ENCODE assay signal across 23 cellular contexts in the genomic region with DNA sequence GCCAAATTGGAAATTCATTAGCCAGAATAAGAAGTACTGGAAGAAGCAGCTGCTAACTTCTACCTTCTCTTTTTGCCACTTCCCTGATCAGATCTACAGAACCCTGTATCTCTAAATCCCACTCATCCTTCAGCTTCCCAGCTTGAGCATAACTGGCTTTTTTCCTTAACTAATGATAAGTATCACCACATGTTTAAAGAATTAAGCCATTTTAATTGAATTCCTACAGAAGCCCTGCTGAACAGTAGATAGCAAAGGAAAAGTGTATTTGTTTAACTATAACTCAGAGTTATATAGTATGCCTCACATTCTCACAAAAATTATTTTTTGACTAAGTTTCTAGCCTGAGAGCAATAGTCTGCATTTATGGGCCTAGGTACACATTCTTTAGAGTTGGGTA.
"Had no signal": no experiment of that assay in that cellular context is flagged by ENCODE, and none has a peak within 500 bp of the region (broad histone marks: within the 10 kb centered on the region; RNA-seq: fewer than 3 reads in every experiment).

No MANE protein-coding gene starts in this region.

- ATAC-seq: natural killer cell; psoas muscle; right cardiac atrium; right lobe of liver; stimulated activated memory B cell treated with anti-CD40 and anti-IgM and Interleukin-4, amounts not matched to agents 10 μg/mL and 1 μg/mL and 100 μg/mL, for 72 hours; stimulated activated naive CD8-positive, alpha-beta T cell treated with anti-CD3 and anti-CD28 coated beads, Interleukin-15, amount 100 ng/mL, for 72 hours; stimulated activated naive CD8-positive, alpha-beta T cell treated with anti-CD3 and anti-CD28 coated beads, Interleukin-15, Interleukin-2, amounts not matched to agents 100 U/mL and 50 U/mL, for 24 hours; upper lobe of right lung had no signal

- DNase-seq: natural killer cell; occipital lobe; ovary; posterior cingulate gyrus; psoas muscle; right cardiac atrium; right lobe of liver; sigmoid colon; small intestine; stimulated activated CD4-positive, alpha-beta T cell treated with anti-CD3 and anti-CD28 coated beads, Interleukin-1b, Interleukin-23, amount 100 ng/mL, for 48 hours; stimulated activated CD4-positive, alpha-beta T cell treated with anti-CD3 and anti-CD28 coated beads, Interleukin-4, amount 100 ng/mL, for 1 hour; stimulated activated CD4-positive, alpha-beta T cell treated with anti-CD3 and anti-CD28 coated beads, Interleukin-4, amount 100 ng/mL, for 4 hours; stimulated activated CD8-positive, alpha-beta memory T cell treated with anti-CD3 and anti-CD28 coated beads, Interleukin-4, amount 100 ng/mL, for 48 hours; stimulated activated naive CD4-positive, alpha-beta T cell; stimulated activated naive CD8-positive, alpha-beta T cell treated with anti-CD3 and anti-CD28 coated beads, Interleukin-15, amount 100 ng/mL, for 72 hours; stimulated activated naive CD8-positive, alpha-beta T cell treated with anti-CD3 and anti-CD28 coated beads, Interleukin-15, Interleukin-2, amounts not matched to agents 100 U/mL and 50 U/mL, for 24 hours; substantia nigra; testis; tibial artery; transverse colon; upper lobe of right lung; uterus had no signal
